Comparison of ENCODE assay signal across 8 cellular contexts in the genomic region with DNA sequence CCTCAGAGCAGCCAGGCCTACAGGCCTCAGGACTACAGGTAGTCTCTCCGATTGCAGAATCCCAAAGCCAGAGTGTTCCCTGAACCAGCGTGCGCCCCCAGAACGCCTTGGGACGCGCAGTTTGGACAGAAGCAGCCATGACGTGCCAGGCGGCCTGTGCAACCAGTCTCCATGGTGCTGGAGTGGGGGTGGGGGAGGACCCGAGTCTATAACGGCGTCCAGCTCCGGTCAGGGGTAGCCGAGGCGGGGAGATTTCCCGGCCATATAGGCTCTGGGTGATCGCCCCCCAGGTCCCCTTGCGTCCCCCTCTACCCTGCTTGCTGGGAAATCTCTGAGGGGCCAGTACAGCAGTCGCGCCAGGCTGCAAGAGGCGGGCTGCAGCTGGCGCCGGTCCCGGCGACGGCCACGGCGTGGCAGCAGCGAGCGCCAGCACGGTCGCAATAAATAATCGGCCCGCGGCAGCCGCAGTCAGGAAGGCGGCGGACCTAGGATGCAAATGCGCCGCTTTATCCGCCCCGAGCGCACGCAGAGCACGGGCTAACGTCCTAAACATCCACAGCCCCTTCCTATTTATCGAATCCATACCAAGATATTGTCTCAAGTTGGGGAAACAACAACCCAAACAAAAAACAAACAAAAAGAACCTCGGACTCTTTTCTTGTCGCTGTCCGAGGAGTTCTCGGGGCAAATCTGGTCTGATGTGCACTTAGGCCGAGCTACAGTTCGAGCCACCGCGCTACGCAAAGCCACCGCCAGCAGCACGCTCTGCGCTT. TPM values are rescaled to one million over a fixed set of nuclear protein-coding genes. Genes with fewer than 3 reads are reported as not detected.
A peak's percentile ranks its signal among the peaks of the same experiment; 100 is the strongest.
DNase-seq lines count a peak whose midpoint lies in the region; ATAC-seq and TF ChIP-seq lines count a peak whose summit lies in the region.

No MANE protein-coding gene starts in this region.

- BruUV-seq in PC-9 (replicated peaks; lab: Mats Ljungman, UMichigan): no TSS peak

- H3K4me1 ChIP-seq in PC-9 (replicated peaks; ENCODE audit: insufficient read depth) (0 out of 2 replicates have a peak, but pooled peaks cover 11% of the 10 kb centered on the region), gastroesophageal sphincter (peaks cover 0 to 55% (median 15%) of the 10 kb centered on the region in 3 donors), uterus (peaks cover 0 to 4% of the 10 kb centered on the region in 2 donors)

- H3K27me3 ChIP-seq in PC-9 (ENCODE audit: insufficient read depth, low read depth) (no peaks in the 10 kb centered on the region), gastroesophageal sphincter (peaks cover 73% of the 10 kb centered on the region), uterus (no peaks in the 10 kb centered on the region)

- H3K36me3 ChIP-seq in PC-9 (ENCODE audit: low read depth) (no peaks in the 10 kb centered on the region), gastroesophageal sphincter (no peaks in the 10 kb centered on the region), uterus (no peaks in the 10 kb centered on the region)

- no peaks in the 10 kb centered on the region for H3K9me3 Mint-ChIP-seq in osteocyte (ENCODE audit: unreplicated experiment)

- TF ChIP-seq CTCF in PC-9 (conservative IDR thresholded peaks at IDR 0.05) (no peak; the same call in none of the 2 replicates), gastroesophageal sphincter (IDR thresholded peaks at IDR 0.05) (peak in 3 of 4 experiments; percentile 78 to 95 (median 80)), osteocyte (IDR thresholded peaks at IDR 0.05) (peak; percentile 85), uterus (IDR thresholded peaks at IDR 0.05) (peak; percentile 78 to 90 (median 82))

- peak; percentile 95 for DNase-seq in COLO668 (lab: John Stamatoyannopoulos, UW; ENCODE audit: unreplicated experiment)
- DNase-seq in PC-9: peak in 1 of 2 experiments; percentile 32
- DNase-seq in activated effector memory CD4-positive, alpha-beta T cell treated with anti-CD3 and anti-CD28 coated beads, Interleukin-2, amount 50 U/mL, for 16 hours: peak; percentile 86
- peak; percentile 87 for DNase-seq in osteocyte (ENCODE audit: extremely low spot score, unreplicated experiment)
- peak; percentile 77 to 85 for DNase-seq in uterus

- POLR2A ChIA-PET in PC-9 (lab: Charles Lee; ENCODE audit: unreplicated experiment): no interaction called here

- WGBS in gastroesophageal sphincter (ENCODE audit: low coverage in 1 of 2), 2 donors: 0 to 5% methylated on average over 3 to 11 of the region's 58 CpGs

- no peaks in the 10 kb centered on the region for H3K79me2 ChIP-seq in PC-9 (ENCODE audit: low read depth)

- H3K4me1 Mint-ChIP-seq in osteocyte (ENCODE audit: unreplicated experiment): peaks cover 16% of the 10 kb centered on the region

- no peak for TF ChIP-seq EP300 in gastroesophageal sphincter (IDR thresholded peaks at IDR 0.05)

- peak overlapping the region; percentile 45 for H3K4me3 ChIP-seq in PC-9
- H3K4me3 ChIP-seq in gastroesophageal sphincter: peak overlapping the region; percentile 2 to 47
- peak overlapping the region; percentile 59 to 67 for H3K4me3 ChIP-seq in uterus

- H3K27ac Mint-ChIP-seq in osteocyte (ENCODE audit: unreplicated experiment): no peak overlapping the region

- H3K9me3 ChIP-seq in PC-9 (ENCODE audit: insufficient read depth, low read depth) (no peaks in the 10 kb centered on the region), gastroesophageal sphincter (no peaks in the 10 kb centered on the region), uterus (no peaks in the 10 kb centered on the region)

- intact Hi-C loops in PC-9 (cut with micrococcal nuclease; ENCODE audit: unreplicated experiment) (no loop called here), uterus (cut with DNase I; ENCODE audit: low total_unique reads) (no loop called here)

- H3F3A ChIP-seq in PC-9 (ENCODE audit: insufficient read depth, low read depth): 0 out of 2 replicates have a peak, but pooled peaks cover 4% of the 10 kb centered on the region

- peak overlapping the region; percentile 64 for H3K4me3 Mint-ChIP-seq in osteocyte (ENCODE audit: unreplicated experiment)

- peak overlapping the region; percentile 56 for H2AFZ ChIP-seq in PC-9

- H4K20me1 ChIP-seq in PC-9 (ENCODE audit: insufficient read depth): no peaks in the 10 kb centered on the region

- no peak for TF ChIP-seq POLR2A in gastroesophageal sphincter (IDR thresholded peaks at IDR 0.05)
- TF ChIP-seq POLR2A in uterus (IDR thresholded peaks at IDR 0.05): peak; percentile 78 to 82

- H3K27ac ChIP-seq in PC-9 (no peak overlapping the region), gastroesophageal sphincter (peak overlapping the region in 2 of 4 donors; percentile 29 to 65), uterus (peak overlapping the region; percentile 96)

- H3K27me3 Mint-ChIP-seq in osteocyte (ENCODE audit: unreplicated experiment): peaks cover 91% of the 10 kb centered on the region

- H3K4me2 ChIP-seq in PC-9: peak overlapping the region; percentile 70

- CTCF ChIA-PET in PC-9 (lab: Charles Lee): interaction anchor here (0.5 to 0.7 kb wide), 2 partner anchors 476 to 984 kb away, joined by 3 to 5 read pairs; no protein-coding TSS in a partner anchor

- H3K36me3 Mint-ChIP-seq in osteocyte (ENCODE audit: unreplicated experiment): peaks cover 3% of the 10 kb centered on the region

- peak; percentile 68 for ATAC-seq in GM19438 (IDR thresholded peaks at IDR 0.05; ENCODE audit: low read depth, unreplicated experiment)
- ATAC-seq in HG03571 (IDR thresholded peaks at IDR 0.05; ENCODE audit: unreplicated experiment): peak; percentile 78
- ATAC-seq in gastroesophageal sphincter: peak; percentile 70

- no peaks in the 10 kb centered on the region for H3K9me2 ChIP-seq in PC-9 (ENCODE audit: insufficient read depth)

RNA-seq across cellular contexts. Expression of a gene that starts 1.6 kb away (rescaled TPM):
- total RNA-seq in PC-9 (2021) (50.5 and 53.1 TPM in 2 replicates), gastroesophageal sphincter (10 to 100 TPM in 2 of 4 donors, 1 to 10 TPM in 2; 6.4 to 22.6 (median 10.3) TPM), osteocyte (not detected in 2 replicates), uterus (10 to 100 TPM in 2 of 4 donors, 1 to 10 TPM in 2; 1.0 to 34.5 (median 19.0) TPM)

RNA-seq across cellular contexts. Expression of a gene that starts 3.2 kb away (rescaled TPM):
- total RNA-seq in PC-9 (2021) (0.65 and 1.2 TPM in 2 replicates), gastroesophageal sphincter (10 to 100 TPM in 1 of 4 donors, under 1 TPM in 1, not detected in 2; 0.46 to 12.7 TPM), osteocyte (not detected in 2 replicates), uterus (10 to 100 TPM in 3 of 4 donors, 1 to 10 TPM in 1; 1.8 to 19.1 (median 15.4) TPM)

RNA-seq across cellular contexts. Expression of a gene that starts 5.7 kb away (rescaled TPM):
- total RNA-seq in PC-9 (2021) (not detected in 2 replicates), gastroesophageal sphincter (1 to 10 TPM in 3 of 4 donors, under 1 TPM in 1; 0.85 to 5.1 (median 1.4) TPM), osteocyte (not detected in 2 replicates), uterus (1 to 10 TPM in 3 of 4 donors, under 1 TPM in 1; 0.26 to 9.1 (median 5.2) TPM)

RNA-seq across cellular contexts. Expression of a gene that starts 7.3 kb away (rescaled TPM):
- total RNA-seq in PC-9 (2021) (0.63 and 1.0 TPM in 2 replicates), gastroesophageal sphincter (10 to 100 TPM; 11.0 to 34.6 (median 29.3) TPM), osteocyte (not detected in 2 replicates), uterus (10 to 100 TPM; 10.7 to 61.0 (median 18.9) TPM)

RNA-seq across cellular contexts. Expression of a gene that starts 14.6 kb away (rescaled TPM):
- 1.9 and 2.5 TPM in 2 replicates for total RNA-seq in PC-9 (2021)
- under 1 TPM in 2 of 4 donors, not detected in 2; 0.54 to 0.89 TPM for total RNA-seq in gastroesophageal sphincter
- not detected in 2 replicates for total RNA-seq in osteocyte
- 10 to 100 TPM in 3 of 4 donors, 1 to 10 TPM in 1; 2.3 to 26.4 (median 22.4) TPM for total RNA-seq in uterus

Comparison
In these comparisons a context has a peak if more than half of its experiments do, and no peak if none do; other contexts are left out.
1. POLR2A ChIP-seq: peak in uterus (2 of 2); none in gastroesophageal sphincter (0 of 2).
2. Peak in every context shown above with its lines, with median percentiles within 50 percentile points of each other: ATAC-seq and H3K4me3 ChIP-seq.